1 cellular context compared by ENCODE assay signal in the genomic region with DNA sequence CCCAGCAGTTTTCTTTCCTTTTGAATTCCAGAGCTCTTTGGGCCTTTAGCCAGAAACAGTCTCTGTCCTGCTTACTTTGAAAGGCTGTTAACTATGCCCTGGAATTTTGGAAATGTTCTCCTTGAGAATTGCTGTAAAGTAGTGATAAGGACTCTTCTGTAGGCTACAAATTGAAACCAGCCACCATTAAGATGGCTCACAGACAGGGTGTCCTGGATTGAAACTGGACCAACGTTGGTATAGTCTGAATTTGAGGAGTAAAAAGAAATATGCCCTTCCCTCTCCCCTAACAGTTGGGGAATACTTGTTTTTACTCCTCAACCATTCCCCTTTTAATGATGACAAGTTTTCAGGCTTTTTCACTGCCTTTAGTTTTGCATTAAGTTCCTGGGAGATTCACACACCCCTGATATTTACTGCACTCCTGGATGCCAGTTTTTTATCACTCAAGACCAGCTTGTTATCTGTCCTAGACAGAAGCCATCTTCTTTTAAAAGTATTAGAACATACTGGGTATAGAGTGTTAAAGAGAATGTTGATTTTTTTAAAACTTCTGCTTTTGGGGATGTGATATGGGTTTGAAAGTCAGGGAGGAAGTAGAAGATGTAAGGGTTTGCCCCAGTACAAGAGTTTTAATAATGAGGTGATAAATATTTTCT.
TF ChIP-seq lines count a peak whose summit lies in the region.

No MANE protein-coding gene starts in this region.

TF ChIP-seq in K562, 482 proteins besides CTCF, POLR2A, EP300 and RAD21 (continued from another document and continues in another):
- TF ChIP-seq, protein P1, sequence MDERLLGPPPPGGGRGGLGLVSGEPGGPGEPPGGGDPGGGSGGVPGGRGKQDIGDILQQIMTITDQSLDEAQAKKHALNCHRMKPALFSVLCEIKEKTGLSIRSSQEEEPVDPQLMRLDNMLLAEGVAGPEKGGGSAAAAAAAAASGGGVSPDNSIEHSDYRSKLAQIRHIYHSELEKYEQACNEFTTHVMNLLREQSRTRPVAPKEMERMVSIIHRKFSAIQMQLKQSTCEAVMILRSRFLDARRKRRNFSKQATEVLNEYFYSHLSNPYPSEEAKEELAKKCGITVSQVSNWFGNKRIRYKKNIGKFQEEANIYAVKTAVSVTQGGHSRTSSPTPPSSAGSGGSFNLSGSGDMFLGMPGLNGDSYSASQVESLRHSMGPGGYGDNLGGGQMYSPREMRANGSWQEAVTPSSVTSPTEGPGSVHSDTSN (CRISPR knock-in tag; IDR thresholded peaks at IDR 0.05; ENCODE audit: low read depth): no peak
- TF ChIP-seq, protein P1 (tag; conservative IDR thresholded peaks at IDR 0.05; ENCODE audit: low read depth): peak; percentile 60
- TF ChIP-seq, protein P2, sequence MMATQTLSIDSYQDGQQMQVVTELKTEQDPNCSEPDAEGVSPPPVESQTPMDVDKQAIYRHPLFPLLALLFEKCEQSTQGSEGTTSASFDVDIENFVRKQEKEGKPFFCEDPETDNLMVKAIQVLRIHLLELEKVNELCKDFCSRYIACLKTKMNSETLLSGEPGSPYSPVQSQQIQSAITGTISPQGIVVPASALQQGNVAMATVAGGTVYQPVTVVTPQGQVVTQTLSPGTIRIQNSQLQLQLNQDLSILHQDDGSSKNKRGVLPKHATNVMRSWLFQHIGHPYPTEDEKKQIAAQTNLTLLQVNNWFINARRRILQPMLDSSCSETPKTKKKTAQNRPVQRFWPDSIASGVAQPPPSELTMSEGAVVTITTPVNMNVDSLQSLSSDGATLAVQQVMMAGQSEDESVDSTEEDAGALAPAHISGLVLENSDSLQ (IDR thresholded peaks at IDR 0.05): peak; percentile 21; the same call in 1 of the 2 replicates
- no peak for TF ChIP-seq NR2C2 (CRISPR knock-in tag; IDR thresholded peaks at IDR 0.05)
- no peak for TF ChIP-seq NR2C2 (tag; IDR thresholded peaks at IDR 0.05)
- no peak for TF ChIP-seq HDAC1 (IDR thresholded peaks at IDR 0.05)
- TF ChIP-seq, protein P3, sequence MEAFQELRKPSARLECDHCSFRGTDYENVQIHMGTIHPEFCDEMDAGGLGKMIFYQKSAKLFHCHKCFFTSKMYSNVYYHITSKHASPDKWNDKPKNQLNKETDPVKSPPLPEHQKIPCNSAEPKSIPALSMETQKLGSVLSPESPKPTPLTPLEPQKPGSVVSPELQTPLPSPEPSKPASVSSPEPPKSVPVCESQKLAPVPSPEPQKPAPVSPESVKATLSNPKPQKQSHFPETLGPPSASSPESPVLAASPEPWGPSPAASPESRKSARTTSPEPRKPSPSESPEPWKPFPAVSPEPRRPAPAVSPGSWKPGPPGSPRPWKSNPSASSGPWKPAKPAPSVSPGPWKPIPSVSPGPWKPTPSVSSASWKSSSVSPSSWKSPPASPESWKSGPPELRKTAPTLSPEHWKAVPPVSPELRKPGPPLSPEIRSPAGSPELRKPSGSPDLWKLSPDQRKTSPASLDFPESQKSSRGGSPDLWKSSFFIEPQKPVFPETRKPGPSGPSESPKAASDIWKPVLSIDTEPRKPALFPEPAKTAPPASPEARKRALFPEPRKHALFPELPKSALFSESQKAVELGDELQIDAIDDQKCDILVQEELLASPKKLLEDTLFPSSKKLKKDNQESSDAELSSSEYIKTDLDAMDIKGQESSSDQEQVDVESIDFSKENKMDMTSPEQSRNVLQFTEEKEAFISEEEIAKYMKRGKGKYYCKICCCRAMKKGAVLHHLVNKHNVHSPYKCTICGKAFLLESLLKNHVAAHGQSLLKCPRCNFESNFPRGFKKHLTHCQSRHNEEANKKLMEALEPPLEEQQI (IDR thresholded peaks at IDR 0.05): 0 out of 2 replicates have a peak, but pooled peaks have one; percentile 56
- no peak for TF ChIP-seq POLR2B (IDR thresholded peaks at IDR 0.05; ENCODE audit: low read depth, partially characterized antibody)
- TF ChIP-seq, protein P4, sequence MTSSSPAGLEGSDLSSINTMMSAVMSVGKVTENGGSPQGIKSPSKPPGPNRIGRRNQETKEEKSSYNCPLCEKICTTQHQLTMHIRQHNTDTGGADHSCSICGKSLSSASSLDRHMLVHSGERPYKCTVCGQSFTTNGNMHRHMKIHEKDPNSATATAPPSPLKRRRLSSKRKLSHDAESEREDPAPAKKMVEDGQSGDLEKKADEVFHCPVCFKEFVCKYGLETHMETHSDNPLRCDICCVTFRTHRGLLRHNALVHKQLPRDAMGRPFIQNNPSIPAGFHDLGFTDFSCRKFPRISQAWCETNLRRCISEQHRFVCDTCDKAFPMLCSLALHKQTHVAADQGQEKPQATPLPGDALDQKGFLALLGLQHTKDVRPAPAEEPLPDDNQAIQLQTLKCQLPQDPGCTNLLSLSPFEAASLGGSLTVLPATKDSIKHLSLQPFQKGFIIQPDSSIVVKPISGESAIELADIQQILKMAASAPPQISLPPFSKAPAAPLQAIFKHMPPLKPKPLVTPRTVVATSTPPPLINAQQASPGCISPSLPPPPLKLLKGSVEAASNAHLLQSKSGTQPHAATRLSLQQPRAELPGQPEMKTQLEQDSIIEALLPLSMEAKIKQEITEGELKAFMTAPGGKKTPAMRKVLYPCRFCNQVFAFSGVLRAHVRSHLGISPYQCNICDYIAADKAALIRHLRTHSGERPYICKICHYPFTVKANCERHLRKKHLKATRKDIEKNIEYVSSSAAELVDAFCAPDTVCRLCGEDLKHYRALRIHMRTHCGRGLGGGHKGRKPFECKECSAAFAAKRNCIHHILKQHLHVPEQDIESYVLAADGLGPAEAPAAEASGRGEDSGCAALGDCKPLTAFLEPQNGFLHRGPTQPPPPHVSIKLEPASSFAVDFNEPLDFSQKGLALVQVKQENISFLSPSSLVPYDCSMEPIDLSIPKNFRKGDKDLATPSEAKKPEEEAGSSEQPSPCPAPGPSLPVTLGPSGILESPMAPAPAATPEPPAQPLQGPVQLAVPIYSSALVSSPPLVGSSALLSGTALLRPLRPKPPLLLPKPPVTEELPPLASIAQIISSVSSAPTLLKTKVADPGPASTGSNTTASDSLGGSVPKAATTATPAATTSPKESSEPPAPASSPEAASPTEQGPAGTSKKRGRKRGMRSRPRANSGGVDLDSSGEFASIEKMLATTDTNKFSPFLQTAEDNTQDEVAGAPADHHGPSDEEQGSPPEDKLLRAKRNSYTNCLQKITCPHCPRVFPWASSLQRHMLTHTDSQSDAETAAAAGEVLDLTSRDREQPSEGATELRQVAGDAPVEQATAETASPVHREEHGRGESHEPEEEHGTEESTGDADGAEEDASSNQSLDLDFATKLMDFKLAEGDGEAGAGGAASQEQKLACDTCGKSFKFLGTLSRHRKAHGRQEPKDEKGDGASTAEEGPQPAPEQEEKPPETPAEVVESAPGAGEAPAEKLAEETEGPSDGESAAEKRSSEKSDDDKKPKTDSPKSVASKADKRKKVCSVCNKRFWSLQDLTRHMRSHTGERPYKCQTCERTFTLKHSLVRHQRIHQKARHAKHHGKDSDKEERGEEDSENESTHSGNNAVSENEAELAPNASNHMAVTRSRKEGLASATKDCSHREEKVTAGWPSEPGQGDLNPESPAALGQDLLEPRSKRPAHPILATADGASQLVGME (CRISPR knock-in tag; IDR thresholded peaks at IDR 0.05): no peak
- TF ChIP-seq, protein P5, sequence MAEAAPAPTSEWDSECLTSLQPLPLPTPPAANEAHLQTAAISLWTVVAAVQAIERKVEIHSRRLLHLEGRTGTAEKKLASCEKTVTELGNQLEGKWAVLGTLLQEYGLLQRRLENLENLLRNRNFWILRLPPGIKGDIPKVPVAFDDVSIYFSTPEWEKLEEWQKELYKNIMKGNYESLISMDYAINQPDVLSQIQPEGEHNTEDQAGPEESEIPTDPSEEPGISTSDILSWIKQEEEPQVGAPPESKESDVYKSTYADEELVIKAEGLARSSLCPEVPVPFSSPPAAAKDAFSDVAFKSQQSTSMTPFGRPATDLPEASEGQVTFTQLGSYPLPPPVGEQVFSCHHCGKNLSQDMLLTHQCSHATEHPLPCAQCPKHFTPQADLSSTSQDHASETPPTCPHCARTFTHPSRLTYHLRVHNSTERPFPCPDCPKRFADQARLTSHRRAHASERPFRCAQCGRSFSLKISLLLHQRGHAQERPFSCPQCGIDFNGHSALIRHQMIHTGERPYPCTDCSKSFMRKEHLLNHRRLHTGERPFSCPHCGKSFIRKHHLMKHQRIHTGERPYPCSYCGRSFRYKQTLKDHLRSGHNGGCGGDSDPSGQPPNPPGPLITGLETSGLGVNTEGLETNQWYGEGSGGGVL (CRISPR knock-in tag; IDR thresholded peaks at IDR 0.05): no peak
- no peak for TF ChIP-seq HNRNPL (IDR thresholded peaks at IDR 0.05; ENCODE audit: low read depth, low read length)
- no peak for TF ChIP-seq DNMT1 (IDR thresholded peaks at IDR 0.05)
- TF ChIP-seq RFX7 (CRISPR knock-in tag; IDR thresholded peaks at IDR 0.05): no peak
- TF ChIP-seq POLR2H (tag; IDR thresholded peaks at IDR 0.05; ENCODE audit: low read depth): peak; percentile 46; the same call in 1 of the 2 replicates
- TF ChIP-seq KHSRP (IDR thresholded peaks at IDR 0.05): peak; percentile 77
- peak; percentile 49 for TF ChIP-seq MEIS2 (IDR thresholded peaks at IDR 0.05; ENCODE audit: partially characterized antibody)
- no peak for TF ChIP-seq ILK (tag; IDR thresholded peaks at IDR 0.05; ENCODE audit: borderline replicate concordance, low read depth)
- TF ChIP-seq FOSL1 (tag; conservative IDR thresholded peaks at IDR 0.05): peak; percentile 37
- TF ChIP-seq, protein P6, sequence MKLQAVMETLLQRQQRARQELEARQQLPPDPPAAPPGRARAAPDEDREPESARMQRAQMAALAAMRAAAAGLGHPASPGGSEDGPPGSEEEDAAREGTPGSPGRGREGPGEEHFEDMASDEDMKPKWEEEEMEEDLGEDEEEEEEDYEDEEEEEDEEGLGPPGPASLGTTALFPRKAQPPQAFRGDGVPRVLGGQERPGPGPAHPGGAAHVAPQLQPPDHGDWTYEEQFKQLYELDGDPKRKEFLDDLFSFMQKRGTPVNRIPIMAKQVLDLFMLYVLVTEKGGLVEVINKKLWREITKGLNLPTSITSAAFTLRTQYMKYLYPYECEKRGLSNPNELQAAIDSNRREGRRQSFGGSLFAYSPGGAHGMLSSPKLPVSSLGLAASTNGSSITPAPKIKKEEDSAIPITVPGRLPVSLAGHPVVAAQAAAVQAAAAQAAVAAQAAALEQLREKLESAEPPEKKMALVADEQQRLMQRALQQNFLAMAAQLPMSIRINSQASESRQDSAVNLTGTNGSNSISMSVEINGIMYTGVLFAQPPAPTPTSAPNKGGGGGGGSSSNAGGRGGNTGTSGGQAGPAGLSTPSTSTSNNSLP (IDR thresholded peaks at IDR 0.05; ENCODE audit: borderline replicate concordance, low read depth, low read length): peak; percentile 22; the same call in 1 of the 2 replicates
- TF ChIP-seq HNRNPUL1 (IDR thresholded peaks at IDR 0.05; ENCODE audit: low read length): no peak
- peak; percentile 80 for TF ChIP-seq GATA2 (CRISPR knock-in tag; IDR thresholded peaks at IDR 0.05)
- TF ChIP-seq KDM1A (IDR thresholded peaks at IDR 0.05): peak; percentile 37 to 54; a peak in 2 of 4 replicates
- peak; percentile 8 for TF ChIP-seq HMGN3 (IDR thresholded peaks at IDR 0.05; ENCODE audit: borderline replicate concordance, extremely low read depth, insufficient read length, low read depth, low read length)
- peak; percentile 88 for TF ChIP-seq SMAD4 (CRISPR knock-in tag; conservative IDR thresholded peaks at IDR 0.05)
- no peak; the same call in 1 of the 2 replicates for TF ChIP-seq CREB1 (IDR thresholded peaks at IDR 0.05)
- no peak for TF ChIP-seq CREB1 (CRISPR knock-in tag; IDR thresholded peaks at IDR 0.05)
- peak; percentile 99 for TF ChIP-seq ARID1B (IDR thresholded peaks at IDR 0.05)
- TF ChIP-seq, protein P7, sequence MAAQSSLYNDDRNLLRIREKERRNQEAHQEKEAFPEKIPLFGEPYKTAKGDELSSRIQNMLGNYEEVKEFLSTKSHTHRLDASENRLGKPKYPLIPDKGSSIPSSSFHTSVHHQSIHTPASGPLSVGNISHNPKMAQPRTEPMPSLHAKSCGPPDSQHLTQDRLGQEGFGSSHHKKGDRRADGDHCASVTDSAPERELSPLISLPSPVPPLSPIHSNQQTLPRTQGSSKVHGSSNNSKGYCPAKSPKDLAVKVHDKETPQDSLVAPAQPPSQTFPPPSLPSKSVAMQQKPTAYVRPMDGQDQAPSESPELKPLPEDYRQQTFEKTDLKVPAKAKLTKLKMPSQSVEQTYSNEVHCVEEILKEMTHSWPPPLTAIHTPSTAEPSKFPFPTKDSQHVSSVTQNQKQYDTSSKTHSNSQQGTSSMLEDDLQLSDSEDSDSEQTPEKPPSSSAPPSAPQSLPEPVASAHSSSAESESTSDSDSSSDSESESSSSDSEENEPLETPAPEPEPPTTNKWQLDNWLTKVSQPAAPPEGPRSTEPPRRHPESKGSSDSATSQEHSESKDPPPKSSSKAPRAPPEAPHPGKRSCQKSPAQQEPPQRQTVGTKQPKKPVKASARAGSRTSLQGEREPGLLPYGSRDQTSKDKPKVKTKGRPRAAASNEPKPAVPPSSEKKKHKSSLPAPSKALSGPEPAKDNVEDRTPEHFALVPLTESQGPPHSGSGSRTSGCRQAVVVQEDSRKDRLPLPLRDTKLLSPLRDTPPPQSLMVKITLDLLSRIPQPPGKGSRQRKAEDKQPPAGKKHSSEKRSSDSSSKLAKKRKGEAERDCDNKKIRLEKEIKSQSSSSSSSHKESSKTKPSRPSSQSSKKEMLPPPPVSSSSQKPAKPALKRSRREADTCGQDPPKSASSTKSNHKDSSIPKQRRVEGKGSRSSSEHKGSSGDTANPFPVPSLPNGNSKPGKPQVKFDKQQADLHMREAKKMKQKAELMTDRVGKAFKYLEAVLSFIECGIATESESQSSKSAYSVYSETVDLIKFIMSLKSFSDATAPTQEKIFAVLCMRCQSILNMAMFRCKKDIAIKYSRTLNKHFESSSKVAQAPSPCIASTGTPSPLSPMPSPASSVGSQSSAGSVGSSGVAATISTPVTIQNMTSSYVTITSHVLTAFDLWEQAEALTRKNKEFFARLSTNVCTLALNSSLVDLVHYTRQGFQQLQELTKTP (IDR thresholded peaks at IDR 0.05; ENCODE audit: low read depth in 1 of 2, partially characterized antibody in 2 of 2): peak in 1 of 2 experiments; percentile 53
- no peak for TF ChIP-seq FOXJ3 (CRISPR knock-in tag; IDR thresholded peaks at IDR 0.05)
- TF ChIP-seq ZNF175 (CRISPR knock-in tag; IDR thresholded peaks at IDR 0.05; ENCODE audit: low read depth): 0 out of 2 replicates have a peak, but pooled peaks have one; percentile 38
- no peak for TF ChIP-seq ZKSCAN8 (CRISPR knock-in tag; IDR thresholded peaks at IDR 0.05)
- TF ChIP-seq ATF7 (IDR thresholded peaks at IDR 0.05): peak; percentile 74
- no peak for TF ChIP-seq ZNF124 (CRISPR knock-in tag; IDR thresholded peaks at IDR 0.05)
- TF ChIP-seq MYC (IDR thresholded peaks at IDR 0.05; ENCODE audit: low read depth, low read length): peak; percentile 41; the same call in 1 of the 2 replicates
- TF ChIP-seq MYC (CRISPR knock-in tag; IDR thresholded peaks at IDR 0.05; ENCODE audit: borderline replicate concordance, low read depth): no peak
- peak; percentile 95 for TF ChIP-seq TCF3 (CRISPR knock-in tag; IDR thresholded peaks at IDR 0.05)
- TF ChIP-seq TEAD4 (IDR thresholded peaks at IDR 0.05; ENCODE audit: low read length): peak; percentile 97
- no peak for TF ChIP-seq TEAD4 (CRISPR knock-in tag; IDR thresholded peaks at IDR 0.05; ENCODE audit: borderline replicate concordance)
- TF ChIP-seq PHB2 (IDR thresholded peaks at IDR 0.05; ENCODE audit: low read depth): peak; percentile 90
- TF ChIP-seq NCOA1 (IDR thresholded peaks at IDR 0.05; ENCODE audit: low read depth): peak; percentile 56
- peak; percentile 92 for TF ChIP-seq CC2D1A (IDR thresholded peaks at IDR 0.05)
- TF ChIP-seq ZNF561 (CRISPR knock-in tag; conservative IDR thresholded peaks at IDR 0.05): no peak
